In genomic region chr19:11581740-11582139, GRCh38 we compare ENCODE assay signal across 1 cellular context.
TF ChIP-seq lines count a peak whose summit lies in the region.

No MANE protein-coding gene starts in this region.

TF ChIP-seq in HEK293, 187 proteins besides CTCF, POLR2A, EP300 and RAD21 (continued from another document):
- TF ChIP-seq ZNF280C (tag by site-specific recombination; IDR thresholded peaks at IDR 0.05), result no peak
